ENCODE assay signal across 9 cellular contexts in genomic region chr12:57454566-57455373, GRCh38. TPM values are rescaled to one million over a fixed set of nuclear protein-coding genes. Genes with fewer than 3 reads are reported as not detected.
DNase-seq lines count a peak whose midpoint lies in the region; ATAC-seq and TF ChIP-seq lines count a peak whose summit lies in the region.
"Had no signal": no experiment of that assay in that cellular context is flagged by ENCODE, and none has a peak within 500 bp of the region (broad histone marks: within the 10 kb centered on the region; RNA-seq: fewer than 3 reads in every experiment).

A gene with protein sequence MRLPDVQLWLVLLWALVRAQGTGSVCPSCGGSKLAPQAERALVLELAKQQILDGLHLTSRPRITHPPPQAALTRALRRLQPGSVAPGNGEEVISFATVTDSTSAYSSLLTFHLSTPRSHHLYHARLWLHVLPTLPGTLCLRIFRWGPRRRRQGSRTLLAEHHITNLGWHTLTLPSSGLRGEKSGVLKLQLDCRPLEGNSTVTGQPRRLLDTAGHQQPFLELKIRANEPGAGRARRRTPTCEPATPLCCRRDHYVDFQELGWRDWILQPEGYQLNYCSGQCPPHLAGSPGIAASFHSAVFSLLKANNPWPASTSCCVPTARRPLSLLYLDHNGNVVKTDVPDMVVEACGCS (plus strand): TSS chr12:57455307. CDS start chr12:57455537, 230 bp downstream.

- H4K12ac ChIP-seq in trophoblast cell (ENCODE audit: low read depth, low read length) = no peak within 1 kb of the TSS

- no peak within 1 kb of the TSS for H3K27ac ChIP-seq in trophoblast cell (ENCODE audit: low read depth, low read length)

- peak within 1 kb of the TSS; percentile 72 for H3K4me3 Mint-ChIP-seq in T-helper 2 cell treated with Interferon-gamma antibody and Interleukin-4, amounts not matched to agents 5 μg/mL and 100 μg/mL, for 36 hours

- H3K18ac ChIP-seq in trophoblast cell (ENCODE audit: low read length) = no peak within 1 kb of the TSS

- H3K36me3 ChIP-seq in trophoblast cell (ENCODE audit: control insufficient read depth in 1 of 2, insufficient read depth in 2 of 2, low read length in 2 of 2) = no peaks in the 10 kb centered on the region

- H2AFZ ChIP-seq in trophoblast cell (ENCODE audit: insufficient read depth, low read length, poor library complexity) = peak within 1 kb of the TSS; percentile 28

- H3K4me1 ChIP-seq in trophoblast cell (ENCODE audit: control insufficient read depth in 1 of 2, insufficient read depth in 2 of 2, low read length in 2 of 2) = no peaks in the 10 kb centered on the region

- H3K36me3 Mint-ChIP-seq in T-helper 2 cell treated with Interferon-gamma antibody and Interleukin-4, amounts not matched to agents 5 μg/mL and 100 μg/mL, for 36 hours (ENCODE audit: low read depth) = no peaks in the 10 kb centered on the region

- no peak within 1 kb of the TSS for H3K4ac ChIP-seq in trophoblast cell (ENCODE audit: low read depth, low read length)

- ATAC-seq in HG03565 (IDR thresholded peaks at IDR 0.05; ENCODE audit: unreplicated experiment) = no peak

- H2BK120ac ChIP-seq in trophoblast cell (ENCODE audit: insufficient read depth, low read length, poor library complexity) = no peak within 1 kb of the TSS

- WGBS in trophoblast cell (ENCODE audit: extremely low coverage, insufficient coverage, insufficient read length) = no CpG with 5 or more reads among the region's 10 CpGs

- H3K79me1 ChIP-seq in trophoblast cell (ENCODE audit: low read length) = peaks cover 4% of the 10 kb centered on the region

- H3K27me3 ChIP-seq in trophoblast cell (ENCODE audit: insufficient read depth, low read length) = no peaks in the 10 kb centered on the region

- no peaks in the 10 kb centered on the region for H3K79me2 ChIP-seq in trophoblast cell (ENCODE audit: control insufficient read depth, insufficient read depth, low read length, poor library complexity)

- TF ChIP-seq CTCF in cardiac fibroblast (IDR thresholded peaks at IDR 0.05; ENCODE audit: low read depth, low read length) = peak; percentile 1

- H3K4me3 ChIP-seq in cardiac fibroblast (replicated peaks in 1 of 2; ENCODE audit: low read depth in 2 of 2, low read length in 2 of 2) = no peak within 1 kb of the TSS
- H3K4me3 ChIP-seq in trophoblast cell (ENCODE audit: low read depth, low read length) = no peak within 1 kb of the TSS

- no peaks in the 10 kb centered on the region for H3K9me3 Mint-ChIP-seq in T-helper 2 cell treated with Interferon-gamma antibody and Interleukin-4, amounts not matched to agents 5 μg/mL and 100 μg/mL, for 36 hours

- no peaks in the 10 kb centered on the region for H3K27me3 Mint-ChIP-seq in T-helper 2 cell treated with Interferon-gamma antibody and Interleukin-4, amounts not matched to agents 5 μg/mL and 100 μg/mL, for 36 hours (ENCODE audit: low read depth)

- DNase-seq in T-helper 2 cell treated with Interferon-gamma antibody and Interleukin-4, amounts not matched to agents 5 μg/mL and 100 μg/mL, for 36 hours (ENCODE audit: low spot score) = no peak
- no peak for DNase-seq in T-helper 2 cell
- peak; percentile 75 for DNase-seq in NCI-H2196 (lab: John Stamatoyannopoulos, UW; ENCODE audit: unreplicated experiment)
- peak; percentile 78 to 80 for DNase-seq in cardiac fibroblast (ENCODE audit: low read depth in 2 of 2)
- DNase-seq in trophoblast cell = no peak
- no peak for DNase-seq in cortex of kidney (lab: John Stamatoyannopoulos, UW)
- no peak for DNase-seq in DMS153 (lab: John Stamatoyannopoulos, UW)

- H4K8ac ChIP-seq in trophoblast cell (ENCODE audit: low read depth, low read length) = no peak within 1 kb of the TSS

- H2BK12ac ChIP-seq in trophoblast cell (ENCODE audit: low read length) = no peak within 1 kb of the TSS

- H4K91ac ChIP-seq in trophoblast cell (ENCODE audit: low read depth, low read length) = no peak within 1 kb of the TSS

- H2BK5ac ChIP-seq in trophoblast cell (ENCODE audit: low read depth, low read length, poor library complexity) = no peak within 1 kb of the TSS

- H3K4me2 ChIP-seq in trophoblast cell (ENCODE audit: low read length) = no peak within 1 kb of the TSS

- H3K23ac ChIP-seq in trophoblast cell (ENCODE audit: low read length) = no peak within 1 kb of the TSS

- no peak within 1 kb of the TSS for H3K9ac ChIP-seq in trophoblast cell (ENCODE audit: low read length)

- peaks cover 21% of the 10 kb centered on the region for H3K4me1 Mint-ChIP-seq in T-helper 2 cell treated with Interferon-gamma antibody and Interleukin-4, amounts not matched to agents 5 μg/mL and 100 μg/mL, for 36 hours (ENCODE audit: low read depth)

- H3K14ac ChIP-seq in trophoblast cell (ENCODE audit: low read length) = no peak within 1 kb of the TSS

- no peak within 1 kb of the TSS for H2AK5ac ChIP-seq in trophoblast cell (ENCODE audit: low read length)

- peak within 1 kb of the TSS; percentile 41 for H3K27ac Mint-ChIP-seq in T-helper 2 cell treated with Interferon-gamma antibody and Interleukin-4, amounts not matched to agents 5 μg/mL and 100 μg/mL, for 36 hours

- no peaks in the 10 kb centered on the region for H3K9me3 ChIP-seq in trophoblast cell (ENCODE audit: insufficient read depth, low read depth, low read length)

RNA-seq across cellular contexts. Expression of the gene that starts here (rescaled TPM):
- 0.26 and 0.46 TPM in 2 replicates for polyA plus RNA-seq in trophoblast cell (2013)
- polyA plus RNA-seq: aorta had no signal

Comparison
In these comparisons a context has a peak if more than half of its experiments do, and no peak if none do; other contexts are left out.
1. DNase-seq: peak in NCI-H2196 (single experiment) and cardiac fibroblast (2 of 2); none in T-helper 2 cell treated with Interferon-gamma antibody and Interleukin-4, amounts not matched to agents 5 μg/mL and 100 μg/mL, for 36 hours (single experiment), T-helper 2 cell (0 of 5), trophoblast cell (0 of 2), cortex of kidney (single experiment) and DMS153 (single experiment).